13 cellular contexts compared by ENCODE assay signal in genomic region chr2:53129851-53130250, GRCh38.
A peak's percentile ranks its signal among the peaks of the same experiment; 100 is the strongest.
DNase-seq lines count a peak whose midpoint lies in the region; FAIRE-seq and TF ChIP-seq lines count a peak whose summit lies in the region.
"Had no signal": no experiment of that assay in that cellular context is flagged by ENCODE, and none has a peak within 500 bp of the region (broad histone marks: within the 10 kb centered on the region; RNA-seq: fewer than 3 reads in every experiment).

No MANE protein-coding gene starts in this region.

- TF ChIP-seq CTCF in WERI-Rb-1 (IDR thresholded peaks at IDR 0.05; ENCODE audit: low read depth, low read length) = no peak

- no peak overlapping the region for H3K27ac ChIP-seq in WERI-Rb-1

- no peaks in the 10 kb centered on the region for H3K27me3 ChIP-seq in WERI-Rb-1 (ENCODE audit: insufficient read depth, low read depth, severe bottlenecking)

- no peaks in the 10 kb centered on the region for H3K9me3 ChIP-seq in WERI-Rb-1 (ENCODE audit: severe bottlenecking)

- H3K36me3 ChIP-seq in WERI-Rb-1 = no peaks in the 10 kb centered on the region

- DNase-seq in HCEC 1CT = peak; percentile 87
- DNase-seq in RCC 7860 (ENCODE audit: low spot score) = peak; percentile 97
- DNase-seq in fibroblast of peridontal ligament (ENCODE audit: extremely low read depth) = peak; percentile 92
- peak; percentile 75 for DNase-seq in skeletal muscle cell (ENCODE audit: low read depth)
- no peak for DNase-seq in NCI-H146 (lab: John Stamatoyannopoulos, UW)
- DNase-seq in activated CD8-positive, alpha-beta memory T cell treated with anti-CD3 and anti-CD28 coated beads, Interleukin-2, amount 50 U/mL, for 4 hours = no peak
- DNase-seq in WERI-Rb-1 = no peak
- DNase-seq: activated CD4-positive, alpha-beta T cell treated with anti-CD3 and anti-CD28 coated beads for 1 hour; activated naive CD4-positive, alpha-beta T cell; GF-D8; H9; NCI-H187 treated with DMSO at 0.1 percent for 48 hours had no signal

- FAIRE-seq in RCC 7860 (lab: Jason Lieb, UNC) = peak; percentile 99
- FAIRE-seq: islet of Langerhans had no signal

- no peak overlapping the region for H3K4me3 ChIP-seq in skeletal muscle cell (ENCODE audit: low read depth, low read length)
- H3K4me3 ChIP-seq in WERI-Rb-1 (ENCODE audit: low read depth, low read length) = no peak overlapping the region

Comparison
In these comparisons a context has a peak if more than half of its experiments do, and no peak if none do; other contexts are left out.
1. DNase-seq: peak in HCEC 1CT (single experiment), RCC 7860 (single experiment), fibroblast of peridontal ligament (single experiment) and skeletal muscle cell (single experiment); none in NCI-H146 (single experiment), activated CD8-positive, alpha-beta memory T cell treated with anti-CD3 and anti-CD28 coated beads, Interleukin-2, amount 50 U/mL, for 4 hours (single experiment) and WERI-Rb-1 (single experiment).